In the genomic region with DNA sequence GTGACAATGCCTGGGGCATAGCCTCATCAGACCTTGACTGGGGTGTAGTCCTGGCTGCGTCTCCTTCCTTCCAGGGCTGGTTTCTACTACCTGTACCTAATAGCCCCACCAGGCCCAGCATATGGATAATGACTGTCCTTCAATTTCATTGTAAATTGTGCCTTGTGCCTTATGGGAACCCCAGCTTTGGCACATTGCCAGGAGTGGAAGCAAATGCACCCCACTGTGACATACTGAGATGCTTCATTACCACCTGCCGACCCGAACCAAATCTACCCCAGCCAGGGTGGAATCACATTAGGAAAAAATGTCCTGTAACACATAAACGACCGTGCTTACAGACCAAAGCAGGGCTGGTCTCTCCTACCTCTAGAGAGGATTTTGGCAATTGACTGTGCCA, we compare ENCODE assay signal across 27 cellular contexts.
"Had no signal": no experiment of that assay in that cellular context is flagged by ENCODE, and none has a peak within 500 bp of the region (broad histone marks: within the 10 kb centered on the region; RNA-seq: fewer than 3 reads in every experiment).

No MANE protein-coding gene starts in this region.

- H3K9me3 Mint-ChIP-seq: activated naive CD4-positive, alpha-beta T cell treated with anti-CD3 and anti-CD28 coated beads, Interleukin-2, amount 50 U/mL, for 72 hours; mesothelial cell of epicardium; naive B cell; nephron progenitor cell; stimulated activated memory B cell treated with anti-CD40 and anti-IgM and Interleukin-4, amounts not matched to agents 10 μg/mL and 1 μg/mL and 100 μg/mL, for 72 hours; stimulated activated naive CD8-positive, alpha-beta T cell treated with anti-CD3 and anti-CD28 coated beads, Interleukin-15, amount 100 ng/mL, for 72 hours; type B pancreatic cell had no signal

- H3K4me1 Mint-ChIP-seq: mesothelial cell of epicardium, nephron progenitor cell had no signal

- H3K27ac Mint-ChIP-seq: activated CD4-positive, alpha-beta T cell treated with anti-CD3 and anti-CD28 coated beads for 36 hours; activated CD8-positive, alpha-beta memory T cell treated with anti-CD3 and anti-CD28 coated beads, Interleukin-2, amount 10 ng/mL, durations not matched to agents 7 days and 5 days; activated CD8-positive, alpha-beta T cell treated with anti-CD3 and anti-CD28 coated beads, Interleukin-2, amount 10 ng/mL, durations not matched to agents 7 days and 5 days; mesothelial cell of epicardium; stimulated activated memory B cell treated with anti-CD40 and anti-IgM and Interleukin-4, amounts not matched to agents 10 μg/mL and 1 μg/mL and 100 μg/mL, for 72 hours; type B pancreatic cell had no signal

- H3K4me2 ChIP-seq: hepatocyte had no signal

- H3K4me3 Mint-ChIP-seq: activated CD4-positive, alpha-beta T cell treated with anti-CD3 and anti-CD28 coated beads for 36 hours; activated CD8-positive, alpha-beta memory T cell treated with anti-CD3 and anti-CD28 coated beads, Interleukin-2, amount 10 ng/mL, durations not matched to agents 7 days and 5 days; activated CD8-positive, alpha-beta T cell treated with anti-CD3 and anti-CD28 coated beads, Interleukin-2, amount 10 ng/mL, durations not matched to agents 7 days and 5 days; mesothelial cell of epicardium; naive B cell; nephron progenitor cell; stimulated activated memory B cell treated with anti-CD40 and anti-IgM and Interleukin-4, amounts not matched to agents 10 μg/mL and 1 μg/mL and 100 μg/mL, for 72 hours; stimulated activated naive CD8-positive, alpha-beta T cell treated with anti-CD3 and anti-CD28 coated beads, Interleukin-15, amount 100 ng/mL, for 72 hours; type B pancreatic cell had no signal

- H3K27ac ChIP-seq: gastroesophageal sphincter, hepatocyte, neutrophil, ovary, prostate gland, sigmoid colon, vagina had no signal

- H2AFZ ChIP-seq: hepatocyte had no signal

- H3K27me3 ChIP-seq: gastroesophageal sphincter, hepatocyte, neutrophil, ovary, sigmoid colon, vagina had no signal

- H3K9me3 ChIP-seq: gastroesophageal sphincter, neutrophil, ovary, prostate gland, sigmoid colon, vagina had no signal

- DNase-seq: activated CD4-positive, alpha-beta T cell treated with anti-CD3 and anti-CD28 coated beads for 36 hours; activated CD4-positive, CD25-positive, alpha-beta regulatory T cell; activated CD8-positive, alpha-beta memory T cell treated with anti-CD3 and anti-CD28 coated beads, Interleukin-2, amount 10 ng/mL, durations not matched to agents 7 days and 5 days; activated CD8-positive, alpha-beta T cell treated with anti-CD3 and anti-CD28 coated beads, Interleukin-2, amount 10 ng/mL, durations not matched to agents 7 days and 5 days; activated naive CD4-positive, alpha-beta T cell; activated T-cell treated with anti-CD3 and anti-CD28 coated beads, Interleukin-2, amount 50 U/mL, for 48 hours; dermis blood vessel endothelial cell; effector CD4-positive, alpha-beta T cell; islet precursor cell; naive B cell; nephron progenitor cell; ovary; retina; sigmoid colon; small intestine; stimulated activated CD4-positive, alpha-beta T cell treated with anti-CD3 and anti-CD28 coated beads, Interleukin-4, amount 100 ng/mL, for 4 hours; stimulated activated CD8-positive, alpha-beta memory T cell treated with anti-CD3 and anti-CD28 coated beads, Interleukin-4, amount 100 ng/mL, for 48 hours; stimulated activated naive CD8-positive, alpha-beta T cell treated with anti-CD3 and anti-CD28 coated beads, Interleukin-15, amount 100 ng/mL, for 72 hours had no signal

- H3K4me1 ChIP-seq: prostate gland, vagina had no signal

- ATAC-seq: activated CD4-positive, alpha-beta T cell treated with anti-CD3 and anti-CD28 coated beads for 36 hours; activated CD8-positive, alpha-beta memory T cell treated with anti-CD3 and anti-CD28 coated beads, Interleukin-2, amount 10 ng/mL, durations not matched to agents 7 days and 5 days; activated CD8-positive, alpha-beta T cell treated with anti-CD3 and anti-CD28 coated beads, Interleukin-2, amount 10 ng/mL, durations not matched to agents 7 days and 5 days; activated naive CD4-positive, alpha-beta T cell treated with anti-CD3 and anti-CD28 coated beads, Interleukin-2, amount 50 U/mL, for 72 hours; gastroesophageal sphincter; stimulated activated memory B cell treated with anti-CD40 and anti-IgM and Interleukin-4, amounts not matched to agents 10 μg/mL and 1 μg/mL and 100 μg/mL, for 72 hours; stimulated activated naive CD8-positive, alpha-beta T cell treated with anti-CD3 and anti-CD28 coated beads, Interleukin-15, amount 100 ng/mL, for 72 hours had no signal

- H3K27me3 Mint-ChIP-seq: activated CD4-positive, alpha-beta T cell treated with anti-CD3 and anti-CD28 coated beads for 36 hours; activated CD8-positive, alpha-beta memory T cell treated with anti-CD3 and anti-CD28 coated beads, Interleukin-2, amount 10 ng/mL, durations not matched to agents 7 days and 5 days; naive B cell; stimulated activated memory B cell treated with anti-CD40 and anti-IgM and Interleukin-4, amounts not matched to agents 10 μg/mL and 1 μg/mL and 100 μg/mL, for 72 hours; stimulated activated naive CD8-positive, alpha-beta T cell treated with anti-CD3 and anti-CD28 coated beads, Interleukin-15, amount 100 ng/mL, for 72 hours; type B pancreatic cell had no signal
